ENCODE assay signal across 30 cellular contexts in the genomic region with DNA sequence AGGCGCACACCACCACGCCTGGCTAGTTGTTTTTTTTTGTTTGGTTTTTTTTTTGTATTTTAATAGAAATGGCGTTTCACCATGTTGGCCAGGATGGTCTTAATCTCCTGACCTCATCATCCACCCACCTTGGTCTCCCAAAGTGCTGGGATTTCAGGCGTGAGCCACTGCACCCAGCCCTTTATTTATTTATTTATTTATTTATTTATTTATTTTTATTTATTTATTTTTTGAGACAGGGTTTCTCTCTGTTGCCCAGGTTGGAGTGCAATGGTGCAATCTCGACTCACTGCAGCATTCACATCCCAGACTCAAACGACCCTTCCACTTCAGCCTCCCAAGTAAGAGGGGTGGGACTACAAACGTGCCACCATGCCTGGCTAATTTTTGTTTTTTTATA.
DNase-seq lines count a peak whose midpoint lies in the region; ATAC-seq, FAIRE-seq and TF ChIP-seq lines count a peak whose summit lies in the region.
"Had no signal": no experiment of that assay in that cellular context is flagged by ENCODE, and none has a peak within 500 bp of the region (broad histone marks: within the 10 kb centered on the region; RNA-seq: fewer than 3 reads in every experiment).

No MANE protein-coding gene starts in this region.

- no peak for DNase-seq in A549 (ENCODE audit: low read depth in 1 of 2, low spot score in 1 of 2)
- DNase-seq in hippocampal formation (lab: John Stamatoyannopoulos, UW), result no peak
- no peak for DNase-seq in NOMO-1 treated with DMSO at 0.1 percent for 48 hours (lab: John Stamatoyannopoulos, UW; ENCODE audit: unreplicated experiment)
- DNase-seq: 8988T; ACHN; AML-193; BE2C; C1 segment of cervical spinal cord; Caco-2; Calu3; CD4-positive, alpha-beta memory T cell; CD4-positive, alpha-beta T cell; CD4-positive, CD25-positive, alpha-beta regulatory T cell; CD8-positive, alpha-beta memory T cell; CD8-positive, alpha-beta T cell; COR-L47; DMS 273 treated with DMSO at 0.1 percent for 48 hours; DMS153; DMS53; DMS79; DMS79 treated with DMSO at 0.1 percent for 48 hours; DND-41; EL had no signal

- no peak for TF ChIP-seq EP300 in A549 (IDR thresholded peaks at IDR 0.05)

- H3K4me2 ChIP-seq in A549, result no peak overlapping the region
- H3K4me2 ChIP-seq: BLaER1; BLaER1 treated with 17β-estradiol and CSF1 and Interleukin-3, amounts not matched to agents 10 nM and 100 nM had no signal

- WGBS in A549 (ENCODE audit: missing lambda C conversion rate), result 23% methylated on average over 7 of the region's 7 CpGs

- CTCF ChIA-PET in A549 (lab: Yijun Ruan, JAX), result no interaction called here
- CTCF ChIA-PET in HEK293 (lab: Yijun Ruan, JAX), result no interaction called here

- H3K4me3 ChIP-seq in A549, result no peak overlapping the region
- H3K4me3 ChIP-seq in HEK293 (ENCODE audit: low read depth, low read length), result no peak overlapping the region
- H3K4me3 ChIP-seq: BLaER1; BLaER1 treated with 17β-estradiol and CSF1 and Interleukin-3, amounts not matched to agents 10 nM and 100 nM had no signal

- no peaks in the 10 kb centered on the region for H3K4me1 ChIP-seq in A549
- no peaks in the 10 kb centered on the region for H3K4me1 ChIP-seq in HEK293 (ENCODE audit: control insufficient read depth, insufficient read depth, low read length)
- H3K4me1 ChIP-seq: BE2C; BLaER1; BLaER1 treated with 17β-estradiol and CSF1 and Interleukin-3, amounts not matched to agents 10 nM and 100 nM; Caco-2 had no signal

- POLR2A ChIA-PET in A549 (lab: Yijun Ruan, JAX), result no interaction called here
- POLR2A ChIA-PET in HEK293 (lab: Yijun Ruan, JAX), result no interaction called here

- H3K27ac ChIP-seq in A549, result no peak overlapping the region
- no peak overlapping the region for H3K27ac ChIP-seq in HEK293 (ENCODE audit: extremely low read depth, low read depth, low read length)
- H3K27ac ChIP-seq: 22Rv1; BLaER1; BLaER1 treated with 17β-estradiol and CSF1 and Interleukin-3, amounts not matched to agents 10 nM and 100 nM; C4-2B had no signal

- FAIRE-seq in A549 (lab: Jason Lieb, UNC), result no peak
- FAIRE-seq: A204.1, D721Med had no signal

- ATAC-seq in A549, result no peak
- ATAC-seq: CD8-positive, alpha-beta T cell had no signal

- TF ChIP-seq CTCF in A549 (IDR thresholded peaks at IDR 0.05) (no peak), HEK293 (tag by site-specific recombination; IDR thresholded peaks at IDR 0.05) (no peak)

- H3K36me3 ChIP-seq in HEK293 (ENCODE audit: control insufficient read depth in 2 of 2, insufficient read depth in 1 of 2, low read length in 2 of 2), result no peaks in the 10 kb centered on the region
- H3K36me3 ChIP-seq: BE2C; BLaER1; BLaER1 treated with 17β-estradiol and CSF1 and Interleukin-3, amounts not matched to agents 10 nM and 100 nM had no signal

- no peak for TF ChIP-seq RAD21 in A549 (conservative IDR thresholded peaks at IDR 0.05 in 1 of 2, IDR thresholded peaks at IDR 0.05 in 1 of 2)

- no peak for TF ChIP-seq POLR2A in A549 (IDR thresholded peaks at IDR 0.05; ENCODE audit: low read length)

- H3K9me3 ChIP-seq in A549 (no peaks in the 10 kb centered on the region), HEK293 (ENCODE audit: control insufficient read depth, insufficient read depth, low read depth, low read length) (no peaks in the 10 kb centered on the region)
- H3K9me3 ChIP-seq: BE2C; BLaER1; BLaER1 treated with 17β-estradiol and CSF1 and Interleukin-3, amounts not matched to agents 10 nM and 100 nM; Caco-2 had no signal

TF ChIP-seq in A549, 52 proteins besides CTCF, POLR2A, EP300 and RAD21:
- TF ChIP-seq ZC3H11A (IDR thresholded peaks at IDR 0.05) (0 out of 2 replicates have a peak, but pooled peaks have one; percentile 4), FOSL2 (IDR thresholded peaks at IDR 0.05) (no peak), FOSL2 (CRISPR knock-in tag; IDR thresholded peaks at IDR 0.05) (no peak)

TF ChIP-seq in HEK293, 187 proteins besides CTCF, POLR2A, EP300 and RAD21 (continues in another document):
- TF ChIP-seq KLF9 (tag by site-specific recombination; IDR thresholded peaks at IDR 0.05; ENCODE audit: low read depth) (no peak), SALL2 (tag by site-specific recombination; IDR thresholded peaks at IDR 0.05; ENCODE audit: borderline replicate concordance) (no peak), ZNF354C (tag by site-specific recombination; IDR thresholded peaks at IDR 0.05; ENCODE audit: borderline replicate concordance, low read depth) (no peak), GLIS1 (tag by site-specific recombination; IDR thresholded peaks at IDR 0.05) (no peak), ZNF600 (tag by site-specific recombination; IDR thresholded peaks at IDR 0.05) (no peak), ZBTB44 (tag by site-specific recombination; IDR thresholded peaks at IDR 0.05) (no peak), ZNF114 (tag by site-specific recombination; IDR thresholded peaks at IDR 0.05) (no peak), KLF1 (tag by site-specific recombination; IDR thresholded peaks at IDR 0.05) (no peak), ZNF202 (tag by site-specific recombination; IDR thresholded peaks at IDR 0.05; ENCODE audit: borderline replicate concordance) (no peak)
- TF ChIP-seq, protein P1, sequence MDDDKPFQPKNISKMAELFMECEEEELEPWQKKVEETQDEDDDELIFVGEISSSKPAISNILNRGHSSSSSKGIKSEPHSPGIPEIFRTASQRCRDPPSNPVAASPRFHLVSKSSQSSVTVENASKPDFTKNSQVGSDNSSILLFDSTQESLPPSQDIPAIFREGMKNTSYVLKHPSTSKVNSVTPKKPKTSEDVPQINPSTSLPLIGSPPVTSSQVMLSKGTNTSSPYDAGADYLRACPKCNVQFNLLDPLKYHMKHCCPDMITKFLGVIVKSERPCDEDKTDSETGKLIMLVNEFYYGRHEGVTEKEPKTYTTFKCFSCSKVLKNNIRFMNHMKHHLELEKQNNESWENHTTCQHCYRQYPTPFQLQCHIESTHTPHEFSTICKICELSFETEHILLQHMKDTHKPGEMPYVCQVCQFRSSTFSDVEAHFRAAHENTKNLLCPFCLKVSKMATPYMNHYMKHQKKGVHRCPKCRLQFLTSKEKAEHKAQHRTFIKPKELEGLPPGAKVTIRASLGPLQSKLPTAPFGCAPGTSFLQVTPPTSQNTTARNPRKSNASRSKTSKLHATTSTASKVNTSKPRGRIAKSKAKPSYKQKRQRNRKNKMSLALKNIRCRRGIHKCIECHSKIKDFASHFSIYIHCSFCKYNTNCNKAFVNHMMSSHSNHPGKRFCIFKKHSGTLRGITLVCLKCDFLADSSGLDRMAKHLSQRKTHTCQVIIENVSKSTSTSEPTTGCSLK (tag by site-specific recombination; IDR thresholded peaks at IDR 0.05), result no peak
- TF ChIP-seq, protein P2, sequence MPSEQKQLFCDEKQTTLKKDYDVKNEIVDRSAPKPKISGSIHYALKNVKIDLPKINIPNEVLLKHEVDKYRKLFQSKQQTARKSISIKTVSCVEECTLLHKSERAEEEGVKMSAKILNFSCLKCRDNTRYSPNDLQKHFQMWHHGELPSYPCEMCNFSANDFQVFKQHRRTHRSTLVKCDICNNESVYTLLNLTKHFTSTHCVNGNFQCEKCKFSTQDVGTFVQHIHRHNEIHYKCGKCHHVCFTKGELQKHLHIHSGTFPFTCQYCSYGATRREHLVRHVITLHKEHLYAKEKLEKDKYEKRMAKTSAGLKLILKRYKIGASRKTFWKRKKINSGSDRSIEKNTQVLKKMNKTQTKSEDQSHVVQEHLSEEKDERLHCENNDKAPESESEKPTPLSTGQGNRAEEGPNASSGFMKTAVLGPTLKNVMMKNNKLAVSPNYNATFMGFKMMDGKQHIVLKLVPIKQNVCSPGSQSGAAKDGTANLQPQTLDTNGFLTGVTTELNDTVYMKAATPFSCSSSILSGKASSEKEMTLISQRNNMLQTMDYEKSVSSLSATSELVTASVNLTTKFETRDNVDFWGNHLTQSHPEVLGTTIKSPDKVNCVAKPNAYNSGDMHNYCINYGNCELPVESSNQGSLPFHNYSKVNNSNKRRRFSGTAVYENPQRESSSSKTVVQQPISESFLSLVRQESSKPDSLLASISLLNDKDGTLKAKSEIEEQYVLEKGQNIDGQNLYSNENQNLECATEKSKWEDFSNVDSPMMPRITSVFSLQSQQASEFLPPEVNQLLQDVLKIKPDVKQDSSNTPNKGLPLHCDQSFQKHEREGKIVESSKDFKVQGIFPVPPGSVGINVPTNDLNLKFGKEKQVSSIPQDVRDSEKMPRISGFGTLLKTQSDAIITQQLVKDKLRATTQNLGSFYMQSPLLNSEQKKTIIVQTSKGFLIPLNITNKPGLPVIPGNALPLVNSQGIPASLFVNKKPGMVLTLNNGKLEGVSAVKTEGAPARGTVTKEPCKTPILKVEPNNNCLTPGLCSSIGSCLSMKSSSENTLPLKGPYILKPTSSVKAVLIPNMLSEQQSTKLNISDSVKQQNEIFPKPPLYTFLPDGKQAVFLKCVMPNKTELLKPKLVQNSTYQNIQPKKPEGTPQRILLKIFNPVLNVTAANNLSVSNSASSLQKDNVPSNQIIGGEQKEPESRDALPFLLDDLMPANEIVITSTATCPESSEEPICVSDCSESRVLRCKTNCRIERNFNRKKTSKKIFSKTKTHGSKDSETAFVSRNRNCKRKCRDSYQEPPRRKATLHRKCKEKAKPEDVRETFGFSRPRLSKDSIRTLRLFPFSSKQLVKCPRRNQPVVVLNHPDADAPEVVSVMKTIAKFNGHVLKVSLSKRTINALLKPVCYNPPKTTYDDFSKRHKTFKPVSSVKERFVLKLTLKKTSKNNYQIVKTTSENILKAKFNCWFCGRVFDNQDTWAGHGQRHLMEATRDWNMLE (tag by site-specific recombination; conservative IDR thresholded peaks at IDR 0.05; ENCODE audit: low read depth), result peak; percentile 56; the same call in 1 of the 2 replicates
